8 cellular contexts compared by ENCODE assay signal in the genomic region with DNA sequence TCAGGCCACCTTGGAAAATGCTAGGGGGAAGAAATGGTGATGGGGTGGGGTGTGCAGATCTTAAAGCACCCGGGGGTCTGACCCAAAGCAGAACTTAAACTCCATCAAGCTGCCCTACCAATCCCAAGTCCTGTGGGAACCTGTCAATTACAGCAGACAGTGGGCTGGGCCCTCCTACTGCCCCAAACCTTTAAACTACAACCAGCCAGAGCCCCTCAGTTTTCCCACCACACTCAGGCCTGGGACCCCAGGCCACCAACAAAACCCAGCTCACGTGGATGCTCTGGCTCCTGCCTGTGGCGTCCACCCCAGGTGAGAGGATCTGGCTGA. TPM values are rescaled to one million over a fixed set of nuclear protein-coding genes. Genes with fewer than 3 reads are reported as not detected.
A peak's percentile ranks its signal among the peaks of the same experiment; 100 is the strongest.
DNase-seq lines count a peak whose midpoint lies in the region; ATAC-seq and TF ChIP-seq lines count a peak whose summit lies in the region.

No MANE protein-coding gene starts in this region.

- DNase-seq in heart right ventricle (no peak), Right ventricle myocardium superior (no peak), naive B cell (no peak), upper lobe of right lung (no peak), left colon (no peak), NCI-H446 (lab: John Stamatoyannopoulos, UW) (no peak), DMS79 (lab: John Stamatoyannopoulos, UW) (no peak)
- no peak for DNase-seq in central memory CD8-positive, alpha-beta T cell (ENCODE audit: low spot score in 2 of 2)

- H3K27ac Mint-ChIP-seq in central memory CD8-positive, alpha-beta T cell (ENCODE audit: low read depth), result peak overlapping the region; percentile 71
- peak overlapping the region in 2 of 6 donors; percentile 33 to 43 for H3K27ac Mint-ChIP-seq in naive B cell

- H3K27me3 ChIP-seq in heart right ventricle (peaks cover 0 to 5% (median 0%) of the 10 kb centered on the region in 7 donors), upper lobe of right lung (no peaks in the 10 kb centered on the region)

- intact Hi-C loops in heart right ventricle (cut with DNase I) (loop anchor here in 1 of 10 donors (10.0 kb wide), 1 partner anchor 107 kb away; no protein-coding TSS in a partner anchor), Right ventricle myocardium superior (cut with DNase I) (no loop called here), upper lobe of right lung (cut with DNase I) (no loop called here), left colon (cut with DNase I, micrococcal nuclease) (no loop called here)

- H3K36me3 ChIP-seq in heart right ventricle (peaks cover 0 to 6% (median 0%) of the 10 kb centered on the region in 9 donors), upper lobe of right lung (no peaks in the 10 kb centered on the region)

- H3K4me1 Mint-ChIP-seq in central memory CD8-positive, alpha-beta T cell, result peaks cover 24% of the 10 kb centered on the region
- peaks cover 10 to 21% (median 12%) of the 10 kb centered on the region in 3 donors for H3K4me1 Mint-ChIP-seq in naive B cell

- H3K4me3 ChIP-seq in heart right ventricle (peak overlapping the region in 4 of 10 donors; percentile 57 to 66 (median 61)), upper lobe of right lung (no peak overlapping the region)

- TF ChIP-seq CTCF in heart right ventricle (IDR thresholded peaks at IDR 0.05), result no peak
- no peak for TF ChIP-seq CTCF in upper lobe of right lung (IDR thresholded peaks at IDR 0.05)

- no peak for ATAC-seq in heart right ventricle
- no peak for ATAC-seq in Right ventricle myocardium superior (ENCODE audit: poor library complexity)
- ATAC-seq in central memory CD8-positive, alpha-beta T cell (replicated peaks; ENCODE audit: extremely low read depth, poor library complexity, severe bottlenecking), result no peak
- no peak for ATAC-seq in naive B cell (ENCODE audit: low read depth in 2 of 2)
- ATAC-seq in upper lobe of right lung, result no peak
- no peak for ATAC-seq in left colon

- peak overlapping the region; percentile 90 for H3K4me3 Mint-ChIP-seq in central memory CD8-positive, alpha-beta T cell
- H3K4me3 Mint-ChIP-seq in naive B cell, result peak overlapping the region in 7 of 8 donors; percentile 21 to 96 (median 85)

- H3K9me3 ChIP-seq in heart right ventricle (no peaks in the 10 kb centered on the region), upper lobe of right lung (no peaks in the 10 kb centered on the region)

- H3K27ac ChIP-seq in heart right ventricle, result peak overlapping the region; percentile 22 to 97 (median 90)
- peak overlapping the region; percentile 89 for H3K27ac ChIP-seq in upper lobe of right lung

- WGBS in heart right ventricle, 2 donors, result 76 to 81% methylated on average over 3 of the region's 3 CpGs

- H3K4me1 ChIP-seq in heart right ventricle, result peaks cover 27 to 58% (median 49%) of the 10 kb centered on the region in 9 donors
- H3K4me1 ChIP-seq in upper lobe of right lung, result peaks cover 41% of the 10 kb centered on the region

- no peaks in the 10 kb centered on the region for H3K9me3 Mint-ChIP-seq in central memory CD8-positive, alpha-beta T cell
- no peaks in the 10 kb centered on the region for H3K9me3 Mint-ChIP-seq in naive B cell

- no peaks in the 10 kb centered on the region for H3K27me3 Mint-ChIP-seq in central memory CD8-positive, alpha-beta T cell
- H3K27me3 Mint-ChIP-seq in naive B cell, result peaks cover 0 to 17% (median 6%) of the 10 kb centered on the region in 3 donors

- peaks cover 2% of the 10 kb centered on the region for H3K36me3 Mint-ChIP-seq in central memory CD8-positive, alpha-beta T cell (ENCODE audit: insufficient read depth)
- no peaks in the 10 kb centered on the region for H3K36me3 Mint-ChIP-seq in naive B cell

RNA-seq across cellular contexts. Expression of gene MYO18A, which starts 2.7 kb away (rescaled TPM):
- 100 to 1,000 TPM; 217 to 408 (median 327) TPM for total RNA-seq in heart right ventricle
- 100 to 1,000 TPM in 1 of 2 donors, 10 to 100 TPM in 1; 61.4 to 442 TPM for polyA plus RNA-seq in heart right ventricle
- 393 TPM for total RNA-seq in Right ventricle myocardium superior
- polyA plus RNA-seq in naive B cell (ENCODE audit: low read depth in 6 of 6), result 10 to 100 TPM in 5 of 6 donors, 1 to 10 TPM in 1; 5.1 to 51.6 (median 17.0) TPM
- 51.0 TPM for total RNA-seq in upper lobe of right lung
- total RNA-seq in left colon, result 100 to 1,000 TPM in 1 of 2 donors, 10 to 100 TPM in 1; 84.8 to 110 TPM
